ENCODE assay signal across 8 cellular contexts in genomic region chr4:143911528-143912407, GRCh38. TPM values are rescaled to one million over a fixed set of nuclear protein-coding genes. Genes with fewer than 3 reads are reported as not detected.
DNase-seq lines count a peak whose midpoint lies in the region; ATAC-seq and TF ChIP-seq lines count a peak whose summit lies in the region.
"Not testable (repeated sequence)": the region's sequence is repeated elsewhere in the genome, so short reads cannot be mapped to it uniquely, and the experiment has no call there.

No MANE protein-coding gene starts in this region.

- intact Hi-C loops in A673 (cut with micrococcal nuclease; ENCODE audit: unreplicated experiment), result not testable (repeated sequence)

- H3K27ac ChIP-seq in A673 (ENCODE audit: low read depth, low read length, poor library complexity, severe bottlenecking), result peak overlapping the region; percentile 61
- H3K27ac ChIP-seq in HUES6 (ENCODE audit: low read depth, low read length), result not testable (repeated sequence)
- H3K27ac ChIP-seq in coronary artery, result peak overlapping the region; percentile 20 to 72

- not testable (repeated sequence) for TF ChIP-seq CTCF in A673 (conservative IDR thresholded peaks at IDR 0.05; ENCODE audit: low read depth, low read length); coronary artery (IDR thresholded peaks at IDR 0.05); kidney epithelial cell (IDR thresholded peaks at IDR 0.05; ENCODE audit: insufficient read depth, low read length, poor library complexity, severe bottlenecking)

- CTCF ChIA-PET in A673 (lab: Charles Lee), result not testable (repeated sequence)

- ATAC-seq in GM18511 (IDR thresholded peaks at IDR 0.05; ENCODE audit: unreplicated experiment), result peak; percentile 69

- POLR2A ChIA-PET in A673 (lab: Charles Lee; ENCODE audit: low non-redundant PET), result not testable (repeated sequence)

- not testable (repeated sequence) for H3K36me3 ChIP-seq in A673 (ENCODE audit: insufficient read depth, low read length, poor library complexity, severe bottlenecking); H7 (replicated peaks; ENCODE audit: control insufficient read depth, insufficient read depth, low read length); HUES6 (ENCODE audit: control insufficient read depth, insufficient read depth, low read length); kidney epithelial cell (ENCODE audit: control insufficient read depth, insufficient read depth, low read length)

- not testable (repeated sequence) for H3K9ac ChIP-seq in HUES6 (ENCODE audit: low read length)

- not testable (repeated sequence) for H3K27me3 ChIP-seq in A673 (replicated peaks; ENCODE audit: insufficient read depth, low read depth, low read length, poor library complexity); H7 (ENCODE audit: control insufficient read depth, insufficient read depth, low read length); HUES6 (ENCODE audit: control insufficient read depth, insufficient read depth, low read length); kidney epithelial cell (ENCODE audit: control insufficient read depth, insufficient read depth, low read length)

- not testable (repeated sequence) for H3K4me1 ChIP-seq in A673 (ENCODE audit: insufficient read depth, low read length, poor library complexity, severe bottlenecking); HUES6 (ENCODE audit: control insufficient read depth, insufficient read depth, low read length)

- DNase-seq in A673 (ENCODE audit: low spot score) (peak; percentile 28), H7 (peak; percentile 2)
- peak in 2 of 3 experiments; percentile 2 to 5 for DNase-seq in activated CD8-positive, alpha-beta memory T cell treated with anti-CD3 and anti-CD28 coated beads for 48 hours (ENCODE audit: low read depth in 2 of 3, low spot score in 2 of 3)
- DNase-seq in coronary artery (ENCODE audit: low spot score); kidney epithelial cell (ENCODE audit: low read depth): not testable (repeated sequence)
- peak; percentile 18 to 24 for DNase-seq in stimulated activated CD4-positive, alpha-beta T cell treated with anti-CD3 and anti-CD28 coated beads, Interleukin-12 subunit alpha, Interleukin-12 subunit beta, amount 100 ng/mL, for 24 hours (ENCODE audit: low read depth in 2 of 2)

- not testable (repeated sequence) for H3K9me3 ChIP-seq in A673 (ENCODE audit: low read depth, low read length, poor library complexity, severe bottlenecking); HUES6 (ENCODE audit: control insufficient read depth, insufficient read depth, low read depth, low read length)

- TSS peak; percentile 53 for BruUV-seq in A673 (replicated peaks; lab: Mats Ljungman, UMichigan)

- peak overlapping the region; percentile 52 for H3K4me3 ChIP-seq in A673 (ENCODE audit: low read depth, low read length, poor library complexity, severe bottlenecking)
- not testable (repeated sequence) for H3K4me3 ChIP-seq in H7 (ENCODE audit: insufficient read depth, low read depth, low read length)
- peak overlapping the region; percentile 39; the same call in 1 of the 2 replicates for H3K4me3 ChIP-seq in HUES6 (ENCODE audit: low read depth, low read length)
- H3K4me3 ChIP-seq in coronary artery, result peak overlapping the region; percentile 72
- H3K4me3 ChIP-seq in kidney epithelial cell (ENCODE audit: low read depth, low read length), result peak overlapping the region; percentile 39

RNA-seq across cellular contexts. Expression of gene GYPE, which starts 6.4 kb away (rescaled TPM):
- total RNA-seq in A673 (2021) (1.2 and 1.5 TPM in 2 replicates), kidney epithelial cell (0.34 and 0.75 TPM in 2 replicates)
- not detected in 2 replicates for total RNA-seq in H7 (2014; rRNA removed; shearing (Covaris generic))
